ENCODE assay signal across 20 cellular contexts in genomic region chr20:54254596-54254995, GRCh38. TPM values are rescaled to one million over a fixed set of nuclear protein-coding genes. Genes with fewer than 3 reads are reported as not detected.
DNase-seq lines count a peak whose midpoint lies in the region; ATAC-seq and TF ChIP-seq lines count a peak whose summit lies in the region.
"Had no signal": no experiment of that assay in that cellular context is flagged by ENCODE, and none has a peak within 500 bp of the region (broad histone marks: within the 10 kb centered on the region; RNA-seq: fewer than 3 reads in every experiment).

No MANE protein-coding gene starts in this region.

- no peak overlapping the region for H3K4me3 Mint-ChIP-seq in chondrocyte (ENCODE audit: unreplicated experiment)
- H3K4me3 Mint-ChIP-seq: B cell; CD4-positive, alpha-beta T cell had no signal

- H3K9me3 ChIP-seq in RWPE2 (ENCODE audit: severe bottlenecking): no peaks in the 10 kb centered on the region

- H3K27me3 Mint-ChIP-seq in chondrocyte (ENCODE audit: low read depth): no peaks in the 10 kb centered on the region
- H3K27me3 Mint-ChIP-seq: CD4-positive, alpha-beta T cell had no signal

- peak overlapping the region; percentile 75 for H3K27ac ChIP-seq in RWPE2 (ENCODE audit: poor library complexity, severe bottlenecking)
- H3K27ac ChIP-seq: HL-60, KMS-11 had no signal

- H3K4me3 ChIP-seq in RWPE2 (ENCODE audit: severe bottlenecking): no peak overlapping the region

- TF ChIP-seq CTCF in RWPE2 (IDR thresholded peaks at IDR 0.05; ENCODE audit: poor library complexity, severe bottlenecking) (no peak), chondrocyte (IDR thresholded peaks at IDR 0.05) (no peak)

- H3K36me3 Mint-ChIP-seq in chondrocyte (ENCODE audit: low read depth): no peaks in the 10 kb centered on the region

- DNase-seq in HS-5 (ENCODE audit: low read depth): peak; percentile 89
- DNase-seq in RWPE2 (ENCODE audit: low spot score): no peak
- no peak for DNase-seq in chondrocyte (ENCODE audit: low spot score)
- DNase-seq in kidney tubule cell (ENCODE audit: low spot score): peak; percentile 15
- no peak for DNase-seq in dedifferentiated amniotic fluid mesenchymal stem cell (ENCODE audit: extremely low spot score)
- no peak for DNase-seq in NCI-H187 treated with DMSO at 0.1 percent for 48 hours (lab: John Stamatoyannopoulos, UW)
- no peak for DNase-seq in activated CD4-positive, alpha-beta T cell treated with anti-CD3 and anti-CD28 coated beads, Interleukin-2, amount 50 U/mL, for 4 hours
- no peak for DNase-seq in foreskin melanocyte
- DNase-seq: Calu3; CD4-positive, alpha-beta T cell; DMS79; GOT3; MM.1S; NCI-H1105 treated with DMSO at 0.1 percent for 48 hours; NCI-H1930; NCI-H2171; NCI-H774 had no signal

- peak overlapping the region; percentile 69 for H3K27ac Mint-ChIP-seq in chondrocyte (ENCODE audit: unreplicated experiment)
- H3K27ac Mint-ChIP-seq: B cell; CD4-positive, alpha-beta T cell had no signal

- no peaks in the 10 kb centered on the region for H3K36me3 ChIP-seq in RWPE2 (ENCODE audit: low read depth)

- H3K4me1 Mint-ChIP-seq in chondrocyte (ENCODE audit: low read depth): peaks cover 38% of the 10 kb centered on the region
- H3K4me1 Mint-ChIP-seq: B cell had no signal

- no peaks in the 10 kb centered on the region for H3K27me3 ChIP-seq in RWPE2 (ENCODE audit: insufficient read depth, poor library complexity, severe bottlenecking)

- no peaks in the 10 kb centered on the region for H3K9me3 Mint-ChIP-seq in chondrocyte (ENCODE audit: low read depth)
- H3K9me3 Mint-ChIP-seq: CD4-positive, alpha-beta T cell had no signal

- peaks cover 47% of the 10 kb centered on the region for H3K4me1 ChIP-seq in RWPE2 (ENCODE audit: insufficient read depth, poor library complexity, severe bottlenecking)

- peak; percentile 4; the same call in 1 of the 3 replicates for ATAC-seq in RWPE2 (ENCODE audit: low read depth)

RNA-seq across cellular contexts. Expression of gene PFDN4, which starts 46.7 kb away (rescaled TPM):
- 17.3 to 23.5 TPM (median 18.6 TPM) in 3 replicates for total RNA-seq in chondrocyte

Comparison
In these comparisons a context has a peak if more than half of its experiments do, and no peak if none do; other contexts are left out.
1. DNase-seq: peak in HS-5 (single experiment) and kidney tubule cell (single experiment); none in RWPE2 (single experiment), chondrocyte (single experiment), dedifferentiated amniotic fluid mesenchymal stem cell (single experiment), NCI-H187 treated with DMSO at 0.1 percent for 48 hours (single experiment), activated CD4-positive, alpha-beta T cell treated with anti-CD3 and anti-CD28 coated beads, Interleukin-2, amount 50 U/mL, for 4 hours (0 of 2) and foreskin melanocyte (single experiment).